Comparison of ENCODE assay signal across 16 cellular contexts in genomic region chr9:93668261-93668871, GRCh38.
DNase-seq lines count a peak whose midpoint lies in the region; ATAC-seq and TF ChIP-seq lines count a peak whose summit lies in the region.
"Had no signal": no experiment of that assay in that cellular context is flagged by ENCODE, and none has a peak within 500 bp of the region (broad histone marks: within the 10 kb centered on the region; RNA-seq: fewer than 3 reads in every experiment).

No MANE protein-coding gene starts in this region.

- H4K20me1 ChIP-seq in GM23338 (replicated peaks; ENCODE audit: insufficient read depth), result no peaks in the 10 kb centered on the region

- no peak overlapping the region for H2AFZ ChIP-seq in GM23338

- H3K9me2 ChIP-seq in GM23338 (ENCODE audit: insufficient read depth), result no peaks in the 10 kb centered on the region

- H3K27ac Mint-ChIP-seq in GM23338, result no peak overlapping the region
- H3K27ac Mint-ChIP-seq: activated CD4-positive, alpha-beta T cell treated with anti-CD3 and anti-CD28 coated beads, Interleukin-2, amount 10 ng/mL, durations not matched to agents 7 days and 5 days had no signal

- 0 out of 4 replicates have a peak, but pooled peaks of 1 of the 2 experiments have one; percentile 5 for TF ChIP-seq CTCF in GM23338 (conservative IDR thresholded peaks at IDR 0.05; ENCODE audit: low read depth in 2 of 2)

- no peaks in the 10 kb centered on the region; the same call in 2 of the 3 replicates for H3K36me3 Mint-ChIP-seq in GM23338 (ENCODE audit: low read depth)

- H3K27ac ChIP-seq in GM23338 (ENCODE audit: low read depth) (no peak overlapping the region), right cardiac atrium (ENCODE audit: low read length) (no peak overlapping the region)
- H3K27ac ChIP-seq: brain microvascular endothelial cell had no signal

- 76% methylated on average over 12 of the region's 12 CpGs for WGBS in right cardiac atrium

- DNase-seq in GM23338 (ENCODE audit: low spot score) (peak; percentile 27), right cardiac atrium (peak; percentile 6 to 19 (median 16)), posterior vena cava (ENCODE audit: low spot score) (peak; percentile 55), NCI-H2171 (lab: John Stamatoyannopoulos, UW) (no peak), SIG-M5 treated with dmso at 0.1 percent for 504 hours (lab: John Stamatoyannopoulos, UW; ENCODE audit: unreplicated experiment) (no peak), NCI-H446 treated with DMSO at 0.1 percent for 48 hours (lab: John Stamatoyannopoulos, UW) (no peak)
- DNase-seq in activated CD8-positive, alpha-beta memory T cell treated with anti-CD3 and anti-CD28 coated beads for 24 hours, result peak; percentile 33
- DNase-seq: activated CD4-positive, alpha-beta T cell treated with anti-CD3 and anti-CD28 coated beads, Interleukin-2, amount 10 ng/mL, durations not matched to agents 7 days and 5 days; brain microvascular endothelial cell; C1 segment of cervical spinal cord; IMR-90; mammary epithelial cell; NK-92 treated with Interleukin-12 subunit alpha and Interleukin-12 subunit beta, amount 100 ng/mL, for 24 hours; SHP77 had no signal

- peaks cover 9% of the 10 kb centered on the region; the same call in 1 of the 3 replicates for H3K4me1 Mint-ChIP-seq in GM23338
- H3K4me1 Mint-ChIP-seq: activated CD4-positive, alpha-beta T cell treated with anti-CD3 and anti-CD28 coated beads, Interleukin-2, amount 10 ng/mL, durations not matched to agents 7 days and 5 days had no signal

- ATAC-seq in GM23338, result peak; percentile 59
- no peak for ATAC-seq in right cardiac atrium
- no peak for ATAC-seq in GM21576 (IDR thresholded peaks at IDR 0.05; ENCODE audit: unreplicated experiment)

- H3K4me3 Mint-ChIP-seq in GM23338, result no peak overlapping the region
- H3K4me3 Mint-ChIP-seq: activated CD4-positive, alpha-beta T cell treated with anti-CD3 and anti-CD28 coated beads, Interleukin-2, amount 10 ng/mL, durations not matched to agents 7 days and 5 days had no signal

- H3K4me1 ChIP-seq in GM23338 (ENCODE audit: insufficient read depth) (no peaks in the 10 kb centered on the region), right cardiac atrium (ENCODE audit: control insufficient read depth, insufficient read depth, low read length) (no peaks in the 10 kb centered on the region)
- H3K4me1 ChIP-seq: HAP-1 had no signal

- H3K9me3 Mint-ChIP-seq in GM23338, result no peaks in the 10 kb centered on the region
- H3K9me3 Mint-ChIP-seq: activated CD4-positive, alpha-beta T cell treated with anti-CD3 and anti-CD28 coated beads, Interleukin-2, amount 10 ng/mL, durations not matched to agents 7 days and 5 days had no signal

- H3K9me3 ChIP-seq in right cardiac atrium (ENCODE audit: control insufficient read depth, low read length), result no peaks in the 10 kb centered on the region
- H3K9me3 ChIP-seq: HAP-1 had no signal

- peaks cover 7% of the 10 kb centered on the region for H3K27me3 Mint-ChIP-seq in GM23338 (ENCODE audit: insufficient read depth, low read depth, poor library complexity)
- H3K27me3 Mint-ChIP-seq: activated CD4-positive, alpha-beta T cell treated with anti-CD3 and anti-CD28 coated beads, Interleukin-2, amount 10 ng/mL, durations not matched to agents 7 days and 5 days had no signal

- H3F3A ChIP-seq in GM23338 (replicated peaks; ENCODE audit: low read depth), result no peaks in the 10 kb centered on the region

- no peaks in the 10 kb centered on the region for H3K27me3 ChIP-seq in GM23338 (ENCODE audit: insufficient read depth)
- no peaks in the 10 kb centered on the region for H3K27me3 ChIP-seq in right cardiac atrium (ENCODE audit: control insufficient read depth, insufficient read depth)
- H3K27me3 ChIP-seq: brain microvascular endothelial cell had no signal

- H3K36me3 ChIP-seq in GM23338 (ENCODE audit: insufficient read depth), result no peaks in the 10 kb centered on the region
- H3K36me3 ChIP-seq: brain microvascular endothelial cell had no signal

- H3K79me2 ChIP-seq in GM23338 (replicated peaks; ENCODE audit: insufficient read depth), result no peaks in the 10 kb centered on the region

- no peak overlapping the region for H3K4me2 ChIP-seq in GM23338

- H3K4me3 ChIP-seq in GM23338 (no peak overlapping the region), right cardiac atrium (ENCODE audit: low read length) (no peak overlapping the region)
- H3K4me3 ChIP-seq: HAP-1 had no signal

- intact Hi-C loops in right cardiac atrium (cut with DNase I) (no loop called here), posterior vena cava (cut with DNase I) (no loop called here)

TF ChIP-seq in GM23338, 12 proteins besides CTCF, POLR2A, EP300 and RAD21 (continues in another document):
- no peak for TF ChIP-seq CREB1 (CRISPR knock-in tag; IDR thresholded peaks at IDR 0.05; ENCODE audit: low read depth)
- no peak for TF ChIP-seq ZNF114 (CRISPR knock-in tag; IDR thresholded peaks at IDR 0.05)
- TF ChIP-seq ZNF462 (CRISPR knock-in tag; IDR thresholded peaks at IDR 0.05), result no peak
- TF ChIP-seq STAT1 (IDR thresholded peaks at IDR 0.05; ENCODE audit: unreplicated experiment), result no peak
- no peak for TF ChIP-seq POLR2AphosphoS5 (IDR thresholded peaks at IDR 0.05; ENCODE audit: low read depth)

Comparison
In these comparisons a context has a peak if more than half of its experiments do, and no peak if none do; other contexts are left out.
1. DNase-seq: peak in GM23338 (single experiment), activated CD8-positive, alpha-beta memory T cell treated with anti-CD3 and anti-CD28 coated beads for 24 hours (single experiment), right cardiac atrium (3 of 3) and posterior vena cava (single experiment); none in NCI-H2171 (single experiment), SIG-M5 treated with dmso at 0.1 percent for 504 hours (single experiment) and NCI-H446 treated with DMSO at 0.1 percent for 48 hours (single experiment).